Comparison of ENCODE assay signal across 8 cellular contexts in genomic region chr2:171703574-171704347, GRCh38. TPM values are rescaled to one million over a fixed set of nuclear protein-coding genes. Genes with fewer than 3 reads are reported as not detected.
DNase-seq lines count a peak whose midpoint lies in the region; ATAC-seq, FAIRE-seq and TF ChIP-seq lines count a peak whose summit lies in the region.

No MANE protein-coding gene starts in this region.

- peaks cover 0 to 23% of the 10 kb centered on the region in 2 donors for H3K36me3 ChIP-seq in gastroesophageal sphincter

- 58 to 64% methylated on average over 4 of the region's 4 CpGs for WGBS in gastroesophageal sphincter (ENCODE audit: low coverage in 1 of 2), 2 donors

- H3K4me1 ChIP-seq in gastroesophageal sphincter: peaks cover 0 to 51% (median 3%) of the 10 kb centered on the region in 3 donors

- no peak for ATAC-seq in HG02884 (IDR thresholded peaks at IDR 0.05; ENCODE audit: unreplicated experiment)
- no peak for ATAC-seq in gastroesophageal sphincter

- H3K4me3 ChIP-seq in LNCaP clone FGC (ENCODE audit: low read depth, low read length) (no peak overlapping the region), WI38 (ENCODE audit: low read depth, low read length) (no peak overlapping the region), gastroesophageal sphincter (no peak overlapping the region)

- no peaks in the 10 kb centered on the region for H3K27me3 ChIP-seq in gastroesophageal sphincter

- peak; percentile 17 for DNase-seq in NCI-H2171 treated with DMSO at 0.1 percent for 48 hours (lab: John Stamatoyannopoulos, UW)
- DNase-seq in NCI-H2171 (lab: John Stamatoyannopoulos, UW): no peak
- no peak for DNase-seq in LNCaP clone FGC (ENCODE audit: low read depth)
- no peak for DNase-seq in HTR-8/SVneo (ENCODE audit: insufficient read length, low spot score)

- no peak for TF ChIP-seq EP300 in gastroesophageal sphincter (IDR thresholded peaks at IDR 0.05)

- no peaks in the 10 kb centered on the region for H3K9me3 ChIP-seq in gastroesophageal sphincter

- TF ChIP-seq CTCF in LNCaP clone FGC (IDR thresholded peaks at IDR 0.05; ENCODE audit: control insufficient read depth, extremely low read depth, insufficient read depth): peak; percentile 58
- TF ChIP-seq CTCF in WI38 (IDR thresholded peaks at IDR 0.05; ENCODE audit: low read depth, low read length): peak; percentile 23; the same call in 1 of the 2 replicates
- TF ChIP-seq CTCF in gastroesophageal sphincter (IDR thresholded peaks at IDR 0.05): peak in 2 of 4 experiments; percentile 12 to 45

- no peak for TF ChIP-seq POLR2A in gastroesophageal sphincter (IDR thresholded peaks at IDR 0.05)

- peak overlapping the region in 1 of 4 donors; percentile 12 for H3K27ac ChIP-seq in gastroesophageal sphincter

- FAIRE-seq in islet of Langerhans (lab: Jason Lieb, UNC) (peak; percentile 53), HTR-8/SVneo (lab: Jason Lieb, UNC) (no peak)

RNA-seq across cellular contexts. Expression of gene DYNC1I2, which starts 16.5 kb away (rescaled TPM):
- total RNA-seq in gastroesophageal sphincter: 100 to 1,000 TPM; 117 to 147 (median 131) TPM
